Comparison of ENCODE assay signal across 1 cellular context in the genomic region with DNA sequence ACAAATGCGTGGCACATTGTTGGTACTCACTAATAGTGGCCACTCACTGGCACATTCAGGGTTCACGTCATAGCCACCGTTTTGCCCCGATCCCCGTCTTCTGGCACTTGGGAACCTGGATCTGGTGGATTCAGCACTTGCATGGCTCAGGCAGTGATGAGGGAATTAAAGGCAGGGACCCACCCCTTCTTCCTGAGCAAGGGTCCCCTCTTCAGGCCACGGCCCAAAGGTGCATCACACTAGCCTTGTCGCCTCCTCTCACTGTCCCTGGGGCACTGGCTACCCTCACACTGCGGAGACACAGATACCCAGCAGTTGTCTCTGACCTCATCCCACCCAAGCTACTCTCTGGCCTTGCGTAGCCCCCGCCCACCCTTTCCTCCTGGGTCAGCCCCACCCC.
TF ChIP-seq lines count a peak whose summit lies in the region.

No MANE protein-coding gene starts in this region.

TF ChIP-seq in K562, 482 proteins besides CTCF, POLR2A, EP300 and RAD21 (continued from another document):
- TF ChIP-seq, protein P1, sequence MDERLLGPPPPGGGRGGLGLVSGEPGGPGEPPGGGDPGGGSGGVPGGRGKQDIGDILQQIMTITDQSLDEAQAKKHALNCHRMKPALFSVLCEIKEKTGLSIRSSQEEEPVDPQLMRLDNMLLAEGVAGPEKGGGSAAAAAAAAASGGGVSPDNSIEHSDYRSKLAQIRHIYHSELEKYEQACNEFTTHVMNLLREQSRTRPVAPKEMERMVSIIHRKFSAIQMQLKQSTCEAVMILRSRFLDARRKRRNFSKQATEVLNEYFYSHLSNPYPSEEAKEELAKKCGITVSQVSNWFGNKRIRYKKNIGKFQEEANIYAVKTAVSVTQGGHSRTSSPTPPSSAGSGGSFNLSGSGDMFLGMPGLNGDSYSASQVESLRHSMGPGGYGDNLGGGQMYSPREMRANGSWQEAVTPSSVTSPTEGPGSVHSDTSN (CRISPR knock-in tag; IDR thresholded peaks at IDR 0.05; ENCODE audit: low read depth), result no peak
- TF ChIP-seq, protein P1 (tag; conservative IDR thresholded peaks at IDR 0.05; ENCODE audit: low read depth), result no peak
- TF ChIP-seq XRCC4 (IDR thresholded peaks at IDR 0.05; ENCODE audit: extremely low read depth, insufficient read depth, insufficient read length) (no peak), HMGN3 (IDR thresholded peaks at IDR 0.05; ENCODE audit: borderline replicate concordance, extremely low read depth, insufficient read length, low read depth, low read length) (no peak), GATAD2A (IDR thresholded peaks at IDR 0.05) (no peak), ZNF41 (CRISPR knock-in tag; conservative IDR thresholded peaks at IDR 0.05) (no peak), CXXC5 (CRISPR knock-in tag; IDR thresholded peaks at IDR 0.05) (no peak), NCOA2 (IDR thresholded peaks at IDR 0.05; ENCODE audit: partially characterized antibody in 2 of 2) (no peak), RB1 (IDR thresholded peaks at IDR 0.05; ENCODE audit: low read depth) (peak; percentile 20; the same call in 1 of the 2 replicates), CREM (IDR thresholded peaks at IDR 0.05; ENCODE audit: low read depth) (peak; percentile 57; the same call in 1 of the 2 replicates), RCOR1 (IDR thresholded peaks at IDR 0.05; ENCODE audit: borderline replicate concordance in 1 of 2, low read depth in 2 of 2, low read length in 2 of 2) (peak in 1 of 2 experiments; percentile 48; a peak in 1 of 4 replicates), PHF21A (IDR thresholded peaks at IDR 0.05; ENCODE audit: borderline replicate concordance, low read depth) (no peak), CTBP1 (IDR thresholded peaks at IDR 0.05; ENCODE audit: borderline replicate concordance) (peak; percentile 23; the same call in 1 of the 2 replicates), KLF6 (CRISPR knock-in tag; IDR thresholded peaks at IDR 0.05; ENCODE audit: borderline replicate concordance) (no peak)
- TF ChIP-seq, protein P2, sequence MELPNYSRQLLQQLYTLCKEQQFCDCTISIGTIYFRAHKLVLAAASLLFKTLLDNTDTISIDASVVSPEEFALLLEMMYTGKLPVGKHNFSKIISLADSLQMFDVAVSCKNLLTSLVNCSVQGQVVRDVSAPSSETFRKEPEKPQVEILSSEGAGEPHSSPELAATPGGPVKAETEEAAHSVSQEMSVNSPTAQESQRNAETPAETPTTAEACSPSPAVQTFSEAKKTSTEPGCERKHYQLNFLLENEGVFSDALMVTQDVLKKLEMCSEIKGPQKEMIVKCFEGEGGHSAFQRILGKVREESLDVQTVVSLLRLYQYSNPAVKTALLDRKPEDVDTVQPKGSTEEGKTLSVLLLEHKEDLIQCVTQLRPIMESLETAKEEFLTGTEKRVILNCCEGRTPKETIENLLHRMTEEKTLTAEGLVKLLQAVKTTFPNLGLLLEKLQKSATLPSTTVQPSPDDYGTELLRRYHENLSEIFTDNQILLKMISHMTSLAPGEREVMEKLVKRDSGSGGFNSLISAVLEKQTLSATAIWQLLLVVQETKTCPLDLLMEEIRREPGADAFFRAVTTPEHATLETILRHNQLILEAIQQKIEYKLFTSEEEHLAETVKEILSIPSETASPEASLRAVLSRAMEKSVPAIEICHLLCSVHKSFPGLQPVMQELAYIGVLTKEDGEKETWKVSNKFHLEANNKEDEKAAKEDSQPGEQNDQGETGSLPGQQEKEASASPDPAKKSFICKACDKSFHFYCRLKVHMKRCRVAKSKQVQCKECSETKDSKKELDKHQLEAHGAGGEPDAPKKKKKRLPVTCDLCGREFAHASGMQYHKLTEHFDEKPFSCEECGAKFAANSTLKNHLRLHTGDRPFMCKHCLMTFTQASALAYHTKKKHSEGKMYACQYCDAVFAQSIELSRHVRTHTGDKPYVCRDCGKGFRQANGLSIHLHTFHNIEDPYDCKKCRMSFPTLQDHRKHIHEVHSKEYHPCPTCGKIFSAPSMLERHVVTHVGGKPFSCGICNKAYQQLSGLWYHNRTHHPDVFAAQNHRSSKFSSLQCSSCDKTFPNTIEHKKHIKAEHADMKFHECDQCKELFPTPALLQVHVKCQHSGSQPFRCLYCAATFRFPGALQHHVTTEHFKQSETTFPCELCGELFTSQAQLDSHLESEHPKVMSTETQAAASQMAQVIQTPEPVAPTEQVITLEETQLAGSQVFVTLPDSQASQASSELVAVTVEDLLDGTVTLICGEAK (IDR thresholded peaks at IDR 0.05), result no peak
- TF ChIP-seq, protein P2 (CRISPR knock-in tag; IDR thresholded peaks at IDR 0.05), result no peak
- TF ChIP-seq, protein P3, sequence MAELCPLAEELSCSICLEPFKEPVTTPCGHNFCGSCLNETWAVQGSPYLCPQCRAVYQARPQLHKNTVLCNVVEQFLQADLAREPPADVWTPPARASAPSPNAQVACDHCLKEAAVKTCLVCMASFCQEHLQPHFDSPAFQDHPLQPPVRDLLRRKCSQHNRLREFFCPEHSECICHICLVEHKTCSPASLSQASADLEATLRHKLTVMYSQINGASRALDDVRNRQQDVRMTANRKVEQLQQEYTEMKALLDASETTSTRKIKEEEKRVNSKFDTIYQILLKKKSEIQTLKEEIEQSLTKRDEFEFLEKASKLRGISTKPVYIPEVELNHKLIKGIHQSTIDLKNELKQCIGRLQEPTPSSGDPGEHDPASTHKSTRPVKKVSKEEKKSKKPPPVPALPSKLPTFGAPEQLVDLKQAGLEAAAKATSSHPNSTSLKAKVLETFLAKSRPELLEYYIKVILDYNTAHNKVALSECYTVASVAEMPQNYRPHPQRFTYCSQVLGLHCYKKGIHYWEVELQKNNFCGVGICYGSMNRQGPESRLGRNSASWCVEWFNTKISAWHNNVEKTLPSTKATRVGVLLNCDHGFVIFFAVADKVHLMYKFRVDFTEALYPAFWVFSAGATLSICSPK (IDR thresholded peaks at IDR 0.05; ENCODE audit: borderline replicate concordance), result no peak
- TF ChIP-seq, protein P4, sequence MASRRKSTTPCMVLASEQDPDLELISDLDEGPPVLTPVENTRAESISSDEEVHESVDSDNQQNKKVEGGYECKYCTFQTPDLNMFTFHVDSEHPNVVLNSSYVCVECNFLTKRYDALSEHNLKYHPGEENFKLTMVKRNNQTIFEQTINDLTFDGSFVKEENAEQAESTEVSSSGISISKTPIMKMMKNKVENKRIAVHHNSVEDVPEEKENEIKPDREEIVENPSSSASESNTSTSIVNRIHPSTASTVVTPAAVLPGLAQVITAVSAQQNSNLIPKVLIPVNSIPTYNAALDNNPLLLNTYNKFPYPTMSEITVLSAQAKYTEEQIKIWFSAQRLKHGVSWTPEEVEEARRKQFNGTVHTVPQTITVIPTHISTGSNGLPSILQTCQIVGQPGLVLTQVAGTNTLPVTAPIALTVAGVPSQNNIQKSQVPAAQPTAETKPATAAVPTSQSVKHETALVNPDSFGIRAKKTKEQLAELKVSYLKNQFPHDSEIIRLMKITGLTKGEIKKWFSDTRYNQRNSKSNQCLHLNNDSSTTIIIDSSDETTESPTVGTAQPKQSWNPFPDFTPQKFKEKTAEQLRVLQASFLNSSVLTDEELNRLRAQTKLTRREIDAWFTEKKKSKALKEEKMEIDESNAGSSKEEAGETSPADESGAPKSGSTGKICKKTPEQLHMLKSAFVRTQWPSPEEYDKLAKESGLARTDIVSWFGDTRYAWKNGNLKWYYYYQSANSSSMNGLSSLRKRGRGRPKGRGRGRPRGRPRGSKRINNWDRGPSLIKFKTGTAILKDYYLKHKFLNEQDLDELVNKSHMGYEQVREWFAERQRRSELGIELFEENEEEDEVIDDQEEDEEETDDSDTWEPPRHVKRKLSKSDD (conservative IDR thresholded peaks at IDR 0.05; ENCODE audit: low read length), result no peak
- TF ChIP-seq, protein P5, sequence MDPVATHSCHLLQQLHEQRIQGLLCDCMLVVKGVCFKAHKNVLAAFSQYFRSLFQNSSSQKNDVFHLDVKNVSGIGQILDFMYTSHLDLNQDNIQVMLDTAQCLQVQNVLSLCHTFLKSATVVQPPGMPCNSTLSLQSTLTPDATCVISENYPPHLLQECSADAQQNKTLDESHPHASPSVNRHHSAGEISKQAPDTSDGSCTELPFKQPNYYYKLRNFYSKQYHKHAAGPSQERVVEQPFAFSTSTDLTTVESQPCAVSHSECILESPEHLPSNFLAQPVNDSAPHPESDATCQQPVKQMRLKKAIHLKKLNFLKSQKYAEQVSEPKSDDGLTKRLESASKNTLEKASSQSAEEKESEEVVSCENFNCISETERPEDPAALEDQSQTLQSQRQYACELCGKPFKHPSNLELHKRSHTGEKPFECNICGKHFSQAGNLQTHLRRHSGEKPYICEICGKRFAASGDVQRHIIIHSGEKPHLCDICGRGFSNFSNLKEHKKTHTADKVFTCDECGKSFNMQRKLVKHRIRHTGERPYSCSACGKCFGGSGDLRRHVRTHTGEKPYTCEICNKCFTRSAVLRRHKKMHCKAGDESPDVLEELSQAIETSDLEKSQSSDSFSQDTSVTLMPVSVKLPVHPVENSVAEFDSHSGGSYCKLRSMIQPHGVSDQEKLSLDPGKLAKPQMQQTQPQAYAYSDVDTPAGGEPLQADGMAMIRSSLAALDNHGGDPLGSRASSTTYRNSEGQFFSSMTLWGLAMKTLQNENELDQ (CRISPR knock-in tag; IDR thresholded peaks at IDR 0.05; ENCODE audit: borderline replicate concordance), result no peak
